Comparison of ENCODE assay signal across 1 cellular context in the genomic region with DNA sequence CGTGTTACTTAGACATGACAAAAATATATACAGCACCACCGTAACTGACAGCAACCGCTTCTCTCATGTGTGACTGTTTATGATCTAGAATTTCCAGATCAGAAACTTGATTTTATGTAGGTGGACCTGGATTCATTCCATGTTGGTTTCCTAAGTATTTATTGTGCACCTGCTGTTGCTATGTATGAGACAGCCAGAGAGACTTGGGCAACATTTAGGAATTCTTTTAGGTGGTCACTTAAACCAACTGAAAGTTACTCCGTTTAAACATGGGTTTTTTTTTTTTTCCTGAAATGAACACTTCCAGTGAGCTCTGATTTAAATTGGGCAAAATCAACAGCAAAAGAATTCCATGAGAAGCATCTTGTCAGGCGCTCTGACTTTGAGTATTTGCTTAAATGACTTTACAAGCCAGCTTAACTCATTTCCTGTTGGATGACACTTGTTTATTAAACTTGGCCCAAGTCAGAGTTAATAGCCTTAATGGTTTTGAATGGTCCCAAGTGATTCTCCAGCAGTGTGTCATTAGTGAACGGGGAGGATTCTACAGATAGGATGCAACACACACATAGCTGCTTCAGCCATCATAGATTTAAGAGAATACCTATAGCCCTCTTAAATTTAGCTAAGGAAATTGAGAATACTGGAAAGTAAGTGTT.
TF ChIP-seq lines count a peak whose summit lies in the region.

No MANE protein-coding gene starts in this region.

TF ChIP-seq in IMR-90, 13 proteins besides CTCF, POLR2A, EP300 and RAD21 (continued from another document):
- no peak for TF ChIP-seq MAZ (IDR thresholded peaks at IDR 0.05; ENCODE audit: borderline replicate concordance, low read depth, low read length)
- TF ChIP-seq BHLHE40 (IDR thresholded peaks at IDR 0.05; ENCODE audit: low read depth, low read length): no peak
- TF ChIP-seq NFE2L2 (IDR thresholded peaks at IDR 0.05; ENCODE audit: low read depth, low read length): no peak
- no peak for TF ChIP-seq MAFK (IDR thresholded peaks at IDR 0.05; ENCODE audit: low read depth, low read length)
- no peak for TF ChIP-seq RCOR1 (IDR thresholded peaks at IDR 0.05; ENCODE audit: insufficient replicate concordance, low read length)
TF ChIP-seq in IMR-90: peak in this region for 1.
